In genomic region chr4:82721819-82722423, GRCh38 we compare ENCODE assay signal across 7 cellular contexts.
DNase-seq lines count a peak whose midpoint lies in the region; ATAC-seq and FAIRE-seq lines count a peak whose summit lies in the region.

No MANE protein-coding gene starts in this region.

- DNase-seq in EL (peak; percentile 36), NCI-H1694 (lab: John Stamatoyannopoulos, UW) (peak; percentile 17), anterior cingulate cortex (lab: John Stamatoyannopoulos, UW) (peak in 37 of 58 donors; percentile 3 to 67 (median 21)), left colon (peak in 1 of 2 donors; percentile 12), RCC 7860 (ENCODE audit: low spot score) (no peak)

- ATAC-seq in GM19452 (IDR thresholded peaks at IDR 0.05; ENCODE audit: unreplicated experiment) (peak; percentile 67), left colon (peak; percentile 56), HG03095 (IDR thresholded peaks at IDR 0.05; ENCODE audit: unreplicated experiment) (no peak)

- no peak for FAIRE-seq in RCC 7860 (lab: Jason Lieb, UNC)

- intact Hi-C loops in left colon (cut with DNase I, micrococcal nuclease), result no loop called here
